Comparison of ENCODE assay signal across 36 cellular contexts in the genomic region with DNA sequence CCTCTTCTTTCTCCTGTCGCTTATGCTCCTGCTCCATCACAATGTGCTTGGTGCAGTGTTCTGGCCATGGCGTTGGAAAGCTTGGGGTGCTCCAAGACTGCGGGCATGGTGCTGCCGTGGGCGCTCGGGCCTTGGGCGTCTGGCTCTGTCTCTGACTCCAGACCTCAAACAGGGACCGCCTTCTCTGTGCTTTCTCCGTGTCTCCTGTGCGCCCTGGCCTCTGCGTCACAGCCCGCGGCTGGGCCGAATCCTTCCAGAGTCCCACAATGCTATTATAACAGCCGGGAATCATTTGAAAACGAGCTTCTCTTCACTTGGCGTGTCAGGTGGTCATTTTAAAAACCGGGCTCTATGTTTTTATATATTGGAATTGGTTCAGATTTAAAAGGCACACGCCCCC.
"Had no signal": no experiment of that assay in that cellular context is flagged by ENCODE, and none has a peak within 500 bp of the region (broad histone marks: within the 10 kb centered on the region; RNA-seq: fewer than 3 reads in every experiment).

No MANE protein-coding gene starts in this region.

- ATAC-seq: activated naive CD4-positive, alpha-beta T cell treated with anti-CD3 and anti-CD28 coated beads, Interleukin-2, amount 50 U/mL, for 72 hours; activated naive CD8-positive, alpha-beta T cell treated with anti-CD3 and anti-CD28 coated beads, Interleukin-2, amount 50 U/mL, for 24 hours; activated T-cell treated with anti-CD3 and anti-CD28 coated beads, Interleukin-2, amount 50 U/mL, for 4 hours; activated T-cell treated with anti-CD3 and anti-CD28 coated beads, Interleukin-2, amount 50 U/mL, for 72 hours; activated T-helper 17 cell treated with anti-CD3 and anti-CD28 coated beads, Interleukin-2, amount 50 U/mL, for 72 hours; body of pancreas had no signal

- H3K36me3 Mint-ChIP-seq: activated naive CD4-positive, alpha-beta T cell treated with anti-CD3 and anti-CD28 coated beads, Interleukin-2, amount 10 ng/mL, durations not matched to agents 7 days and 5 days; activated naive CD4-positive, alpha-beta T cell treated with anti-CD3 and anti-CD28 coated beads, Interleukin-2, amount 50 U/mL, for 24 hours; activated naive CD4-positive, alpha-beta T cell treated with anti-CD3 and anti-CD28 coated beads, Interleukin-2, amount 50 U/mL, for 72 hours; activated naive CD8-positive, alpha-beta T cell; activated naive CD8-positive, alpha-beta T cell treated with anti-CD3 and anti-CD28 coated beads for 36 hours; activated naive CD8-positive, alpha-beta T cell treated with anti-CD3 and anti-CD28 coated beads, Interleukin-2, amount 10 ng/mL, durations not matched to agents 7 days and 5 days; brain had no signal

- H3K27me3 Mint-ChIP-seq: activated naive CD4-positive, alpha-beta T cell treated with anti-CD3 and anti-CD28 coated beads, Interleukin-2, amount 50 U/mL, for 24 hours had no signal

- H3K27ac ChIP-seq: adrenal gland, ascending aorta, body of pancreas, brain microvascular endothelial cell, breast epithelium, cardiac muscle cell had no signal

- DNase-seq: activated effector memory CD4-positive, alpha-beta T cell treated with anti-CD3 and anti-CD28 coated beads, Interleukin-2, amount 50 U/mL, for 16 hours; activated effector memory CD4-positive, alpha-beta T cell treated with Interleukin-2 at 50 U/mL for 16 hours; activated gamma-delta T cell; activated gamma-delta T cell treated with Interleukin-2 at 50 U/mL for 16 hours; activated naive CD4-positive, alpha-beta T cell; activated naive CD4-positive, alpha-beta T cell treated with anti-CD3 and anti-CD28 coated beads for 36 hours; activated naive CD4-positive, alpha-beta T cell treated with anti-CD3 and anti-CD28 coated beads, Interleukin-2, amount 10 ng/mL, durations not matched to agents 7 days and 5 days; activated naive CD4-positive, alpha-beta T cell treated with anti-CD3 and anti-CD28 coated beads, Interleukin-2, amount 50 U/mL, for 16 hours; activated naive CD4-positive, alpha-beta T cell treated with Interleukin-2 at 50 U/mL for 16 hours; activated naive CD8-positive, alpha-beta T cell treated with anti-CD3 and anti-CD28 coated beads for 36 hours; activated naive CD8-positive, alpha-beta T cell treated with anti-CD3 and anti-CD28 coated beads, Interleukin-2, amount 10 ng/mL, durations not matched to agents 7 days and 5 days; activated naive CD8-positive, alpha-beta T cell treated with anti-CD3 and anti-CD28 coated beads, Interleukin-2, amount 50 U/mL, for 24 hours; activated T-cell treated with anti-CD3 and anti-CD28 coated beads, Interleukin-2, amount 50 U/mL, for 1 hour; activated T-cell treated with anti-CD3 and anti-CD28 coated beads, Interleukin-2, amount 50 U/mL, for 24 hours; activated T-cell treated with anti-CD3 and anti-CD28 coated beads, Interleukin-2, amount 50 U/mL, for 4 hours; activated T-cell treated with anti-CD3 and anti-CD28 coated beads, Interleukin-2, amount 50 U/mL, for 48 hours; activated T-cell treated with anti-CD3 and anti-CD28 coated beads, Interleukin-2, amount 50 U/mL, for 72 hours; adrenal gland; amniotic stem cell; amygdala; anterior cingulate cortex; aorta; body of pancreas; brain microvascular endothelial cell; central memory CD4-positive, alpha-beta T cell had no signal

- H3K9me3 ChIP-seq: adrenal gland, ascending aorta, body of pancreas, breast epithelium had no signal

- H3K36me3 ChIP-seq: adrenal gland, ascending aorta, brain microvascular endothelial cell, breast epithelium, cardiac muscle cell had no signal

- H3K27me3 ChIP-seq: ascending aorta, body of pancreas, brain microvascular endothelial cell had no signal

- H3K9me3 Mint-ChIP-seq: activated naive CD4-positive, alpha-beta T cell treated with anti-CD3 and anti-CD28 coated beads for 36 hours; activated naive CD4-positive, alpha-beta T cell treated with anti-CD3 and anti-CD28 coated beads, Interleukin-2, amount 10 ng/mL, durations not matched to agents 7 days and 5 days; activated naive CD4-positive, alpha-beta T cell treated with anti-CD3 and anti-CD28 coated beads, Interleukin-2, amount 50 U/mL, for 24 hours; activated naive CD4-positive, alpha-beta T cell treated with anti-CD3 and anti-CD28 coated beads, Interleukin-2, amount 50 U/mL, for 72 hours; activated naive CD8-positive, alpha-beta T cell treated with anti-CD3 and anti-CD28 coated beads for 36 hours; activated naive CD8-positive, alpha-beta T cell treated with anti-CD3 and anti-CD28 coated beads, Interleukin-2, amount 10 ng/mL, durations not matched to agents 7 days and 5 days; activated naive CD8-positive, alpha-beta T cell treated with anti-CD3 and anti-CD28 coated beads, Interleukin-2, amount 50 U/mL, for 24 hours; activated T-cell treated with anti-CD3 and anti-CD28 coated beads, Interleukin-2, amount 50 U/mL, for 24 hours; activated T-cell treated with anti-CD3 and anti-CD28 coated beads, Interleukin-2, amount 50 U/mL, for 4 hours; activated T-cell treated with anti-CD3 and anti-CD28 coated beads, Interleukin-2, amount 50 U/mL, for 72 hours; activated T-helper 1 cell treated with anti-CD3 and anti-CD28 coated beads, Interleukin-12 subunit alpha, Interleukin-12 subunit beta, Interleukin-2, Interleukin-4 antibody, amounts not matched to agents 30 ng/mL and 10 ng/mL and 1 ng/mL, durations not matched to agents 14 hours and 24 hours and 36 hours; activated T-helper 17 cell treated with anti-CD3 and anti-CD28 coated beads, Interleukin-2, amount 50 U/mL, for 72 hours; activated T-helper 2 cell treated with anti-CD3 and anti-CD28 coated beads, Interferon-gamma antibody, Interleukin-2, Interleukin-4, amounts not matched to agents 10 μg/mL and 5 μg/mL and 100 μg/mL, durations not matched to agents 14 hours and 24 hours and 36 hours; brain; central memory CD8-positive, alpha-beta T cell had no signal

- H3K4me3 ChIP-seq: adrenal gland, ascending aorta, body of pancreas, breast epithelium, cardiac muscle cell had no signal

- H3K4me1 ChIP-seq: ascending aorta, body of pancreas, breast epithelium had no signal

- H3K27ac Mint-ChIP-seq: activated naive CD4-positive, alpha-beta T cell treated with anti-CD3 and anti-CD28 coated beads for 36 hours; activated naive CD4-positive, alpha-beta T cell treated with anti-CD3 and anti-CD28 coated beads, Interleukin-2, amount 10 ng/mL, durations not matched to agents 7 days and 5 days; activated naive CD4-positive, alpha-beta T cell treated with anti-CD3 and anti-CD28 coated beads, Interleukin-2, amount 50 U/mL, for 24 hours; activated naive CD4-positive, alpha-beta T cell treated with anti-CD3 and anti-CD28 coated beads, Interleukin-2, amount 50 U/mL, for 72 hours; activated naive CD8-positive, alpha-beta T cell; activated naive CD8-positive, alpha-beta T cell treated with anti-CD3 and anti-CD28 coated beads for 36 hours; activated naive CD8-positive, alpha-beta T cell treated with anti-CD3 and anti-CD28 coated beads, Interleukin-2, amount 10 ng/mL, durations not matched to agents 7 days and 5 days; activated naive CD8-positive, alpha-beta T cell treated with anti-CD3 and anti-CD28 coated beads, Interleukin-2, amount 50 U/mL, for 24 hours; activated T-cell treated with anti-CD3 and anti-CD28 coated beads, Interleukin-2, amount 50 U/mL, for 24 hours; activated T-cell treated with anti-CD3 and anti-CD28 coated beads, Interleukin-2, amount 50 U/mL, for 72 hours; activated T-helper 1 cell treated with anti-CD3 and anti-CD28 coated beads, Interleukin-12 subunit alpha, Interleukin-12 subunit beta, Interleukin-2, Interleukin-4 antibody, amounts not matched to agents 30 ng/mL and 10 ng/mL and 1 ng/mL, durations not matched to agents 14 hours and 24 hours and 36 hours; activated T-helper 17 cell treated with anti-CD3 and anti-CD28 coated beads, Interleukin-2, amount 50 U/mL, for 72 hours; activated T-helper 2 cell treated with anti-CD3 and anti-CD28 coated beads, Interferon-gamma antibody, Interleukin-2, Interleukin-4, amounts not matched to agents 10 μg/mL and 5 μg/mL and 100 μg/mL, durations not matched to agents 14 hours and 24 hours and 36 hours; brain had no signal

- H3K4me1 Mint-ChIP-seq: activated naive CD8-positive, alpha-beta T cell treated with anti-CD3 and anti-CD28 coated beads for 36 hours; activated naive CD8-positive, alpha-beta T cell treated with anti-CD3 and anti-CD28 coated beads, Interleukin-2, amount 10 ng/mL, durations not matched to agents 7 days and 5 days; activated naive CD8-positive, alpha-beta T cell treated with anti-CD3 and anti-CD28 coated beads, Interleukin-2, amount 50 U/mL, for 24 hours; activated T-helper 17 cell treated with anti-CD3 and anti-CD28 coated beads, Interleukin-2, amount 50 U/mL, for 72 hours; central memory CD8-positive, alpha-beta T cell had no signal

- H3K4me3 Mint-ChIP-seq: activated naive CD4-positive, alpha-beta T cell treated with anti-CD3 and anti-CD28 coated beads for 36 hours; activated naive CD4-positive, alpha-beta T cell treated with anti-CD3 and anti-CD28 coated beads, Interleukin-2, amount 10 ng/mL, durations not matched to agents 7 days and 5 days; activated naive CD4-positive, alpha-beta T cell treated with anti-CD3 and anti-CD28 coated beads, Interleukin-2, amount 50 U/mL, for 24 hours; activated naive CD8-positive, alpha-beta T cell; activated naive CD8-positive, alpha-beta T cell treated with anti-CD3 and anti-CD28 coated beads for 36 hours; activated naive CD8-positive, alpha-beta T cell treated with anti-CD3 and anti-CD28 coated beads, Interleukin-2, amount 10 ng/mL, durations not matched to agents 7 days and 5 days; activated naive CD8-positive, alpha-beta T cell treated with anti-CD3 and anti-CD28 coated beads, Interleukin-2, amount 50 U/mL, for 24 hours; activated T-cell treated with anti-CD3 and anti-CD28 coated beads, Interleukin-2, amount 50 U/mL, for 24 hours; activated T-cell treated with anti-CD3 and anti-CD28 coated beads, Interleukin-2, amount 50 U/mL, for 4 hours; activated T-cell treated with anti-CD3 and anti-CD28 coated beads, Interleukin-2, amount 50 U/mL, for 72 hours; activated T-helper 1 cell treated with anti-CD3 and anti-CD28 coated beads, Interleukin-12 subunit alpha, Interleukin-12 subunit beta, Interleukin-2, Interleukin-4 antibody, amounts not matched to agents 30 ng/mL and 10 ng/mL and 1 ng/mL, durations not matched to agents 14 hours and 24 hours and 36 hours; activated T-helper 17 cell treated with anti-CD3 and anti-CD28 coated beads, Interleukin-2, amount 50 U/mL, for 72 hours; brain; central memory CD8-positive, alpha-beta T cell had no signal
